ENCODE assay signal across 2 cellular contexts in genomic region chr1:230750576-230750975, GRCh38.
TF ChIP-seq lines count a peak whose summit lies in the region.

No MANE protein-coding gene starts in this region.

TF ChIP-seq in HEK293, 187 proteins besides CTCF, POLR2A, EP300 and RAD21 (continued from another document):
- TF ChIP-seq ZNF362 (tag by site-specific recombination; IDR thresholded peaks at IDR 0.05) = no peak
- no peak for TF ChIP-seq ZNF221 (tag by site-specific recombination; IDR thresholded peaks at IDR 0.05; ENCODE audit: borderline replicate concordance)
- TF ChIP-seq KLF17 (tag by site-specific recombination; IDR thresholded peaks at IDR 0.05) = 0 out of 2 replicates have a peak, but pooled peaks have one; percentile 44
- 0 out of 2 replicates have a peak, but pooled peaks have one; percentile 23 for TF ChIP-seq ZBTB48 (tag by site-specific recombination; IDR thresholded peaks at IDR 0.05)
- no peak for TF ChIP-seq ZFP3 (tag by site-specific recombination; IDR thresholded peaks at IDR 0.05; ENCODE audit: low read depth)
TF ChIP-seq in HEK293: peak in this region for 2.

TF ChIP-seq in HepG2, 621 proteins besides CTCF, POLR2A, EP300 and RAD21:
- TF ChIP-seq ZNF687 (CRISPR knock-in tag; IDR thresholded peaks at IDR 0.05) = peak; percentile 35; the same call in 1 of the 2 replicates
- TF ChIP-seq GLI4 (CRISPR knock-in tag; IDR thresholded peaks at IDR 0.05; ENCODE audit: borderline replicate concordance) = no peak
- 0 out of 2 replicates have a peak, but pooled peaks have one; percentile 9 for TF ChIP-seq FOSL2 (CRISPR knock-in tag; IDR thresholded peaks at IDR 0.05)
- TF ChIP-seq LCORL (IDR thresholded peaks at IDR 0.05) = no peak
- TF ChIP-seq LCORL (CRISPR knock-in tag; IDR thresholded peaks at IDR 0.05) = 0 out of 2 replicates have a peak, but pooled peaks have one; percentile 15
